15 cellular contexts compared by ENCODE assay signal in genomic region chr6:81590314-81590691, GRCh38.
"Had no signal": no experiment of that assay in that cellular context is flagged by ENCODE, and none has a peak within 500 bp of the region (broad histone marks: within the 10 kb centered on the region; RNA-seq: fewer than 3 reads in every experiment).

No MANE protein-coding gene starts in this region.

- H3K36me3 Mint-ChIP-seq: naive thymus-derived CD8-positive, alpha-beta T cell had no signal

- H3K27ac Mint-ChIP-seq: naive thymus-derived CD8-positive, alpha-beta T cell had no signal

- H3K27ac ChIP-seq: colonic mucosa, neutrophil, upper lobe of left lung, vagina had no signal

- H3K4me1 ChIP-seq: colonic mucosa, upper lobe of left lung, vagina had no signal

- H3K27me3 Mint-ChIP-seq: naive thymus-derived CD8-positive, alpha-beta T cell had no signal

- ATAC-seq: mucosa of descending colon; naive thymus-derived CD8-positive, alpha-beta T cell had no signal

- DNase-seq: colonic mucosa; dermis blood vessel endothelial cell; erythroblast; head of caudate nucleus; hippocampal formation; left colon; naive thymus-derived CD8-positive, alpha-beta T cell; posterior cingulate gyrus; small intestine; stimulated activated CD4-positive, alpha-beta T cell treated with anti-CD3 and anti-CD28 coated beads, Interleukin-12 subunit alpha, Interleukin-12 subunit beta, amount 100 ng/mL, for 4 hours; stimulated activated naive CD4-positive, alpha-beta T cell treated with Interleukin-2 at 50 U/mL for 16 hours; upper lobe of left lung had no signal

- H3K4me3 Mint-ChIP-seq: naive thymus-derived CD8-positive, alpha-beta T cell had no signal

- H3K27me3 ChIP-seq: colonic mucosa, neutrophil, upper lobe of left lung, vagina had no signal

- H3K36me3 ChIP-seq: colonic mucosa, neutrophil, upper lobe of left lung, vagina had no signal

- H3K4me1 Mint-ChIP-seq: naive thymus-derived CD8-positive, alpha-beta T cell had no signal

- H3K4me3 ChIP-seq: colonic mucosa, mucosa of descending colon, upper lobe of left lung, vagina had no signal

- H3K9me3 ChIP-seq: colonic mucosa, mucosa of descending colon, neutrophil, upper lobe of left lung, vagina had no signal
